23 cellular contexts compared by ENCODE assay signal in genomic region chr16:67907397-67907796, GRCh38. TPM values are rescaled to one million over a fixed set of nuclear protein-coding genes. Genes with fewer than 3 reads are reported as not detected.
A peak's percentile ranks its signal among the peaks of the same experiment; 100 is the strongest.
DNase-seq lines count a peak whose midpoint lies in the region; ATAC-seq and TF ChIP-seq lines count a peak whose summit lies in the region.
"Had no signal": no experiment of that assay in that cellular context is flagged by ENCODE, and none has a peak within 500 bp of the region (broad histone marks: within the 10 kb centered on the region; RNA-seq: fewer than 3 reads in every experiment).

No MANE protein-coding gene starts in this region.

- no peak overlapping the region for H3K4me3 Mint-ChIP-seq in activated T-cell treated with anti-CD3 and anti-CD28 coated beads, Interleukin-2, amount 50 U/mL, for 24 hours
- no peak overlapping the region for H3K4me3 Mint-ChIP-seq in activated T-cell treated with anti-CD3 and anti-CD28 coated beads, Interleukin-2, amount 50 U/mL, for 4 hours
- no peak overlapping the region for H3K4me3 Mint-ChIP-seq in endodermal cell
- no peak overlapping the region for H3K4me3 Mint-ChIP-seq in stimulated activated effector memory CD8-positive, alpha-beta T cell treated with anti-CD3 and anti-CD28 coated beads, Interleukin-12 subunit alpha, Interleukin-12 subunit beta, amount 100 ng/mL, for 72 hours
- H3K4me3 Mint-ChIP-seq: immature natural killer cell, T-cell had no signal

- H3K4me1 Mint-ChIP-seq in activated T-cell treated with anti-CD3 and anti-CD28 coated beads, Interleukin-2, amount 50 U/mL, for 24 hours (ENCODE audit: low read depth) = peaks cover 24% of the 10 kb centered on the region
- peaks cover 9% of the 10 kb centered on the region for H3K4me1 Mint-ChIP-seq in activated T-cell treated with anti-CD3 and anti-CD28 coated beads, Interleukin-2, amount 50 U/mL, for 4 hours (ENCODE audit: low read depth)
- no peaks in the 10 kb centered on the region for H3K4me1 Mint-ChIP-seq in endodermal cell
- H3K4me1 Mint-ChIP-seq in stimulated activated effector memory CD8-positive, alpha-beta T cell treated with anti-CD3 and anti-CD28 coated beads, Interleukin-12 subunit alpha, Interleukin-12 subunit beta, amount 100 ng/mL, for 72 hours = peaks cover 16% of the 10 kb centered on the region

- H4K20me1 ChIP-seq in GM23248 (ENCODE audit: insufficient read depth) = no peaks in the 10 kb centered on the region

- no peak for ATAC-seq in activated T-cell treated with anti-CD3 and anti-CD28 coated beads, Interleukin-2, amount 50 U/mL, for 4 hours
- no peak for ATAC-seq in stimulated activated effector memory CD8-positive, alpha-beta T cell treated with anti-CD3 and anti-CD28 coated beads, Interleukin-12 subunit alpha, Interleukin-12 subunit beta, amount 100 ng/mL, for 72 hours
- ATAC-seq: body of pancreas, T-cell had no signal

- in situ Hi-C loops in GM23248 (cut with MboI) = no loop called here

- peaks cover 16% of the 10 kb centered on the region for H3K36me3 ChIP-seq in WERI-Rb-1
- peaks cover 27% of the 10 kb centered on the region for H3K36me3 ChIP-seq in endodermal cell (ENCODE audit: control insufficient read depth, insufficient read depth, low read length)
- no peaks in the 10 kb centered on the region; the same call in 1 of the 2 replicates for H3K36me3 ChIP-seq in GM23248 (ENCODE audit: low read depth)
- H3K36me3 ChIP-seq: BE2C had no signal

- peaks cover 49% of the 10 kb centered on the region for H3K79me2 ChIP-seq in GM23248 (ENCODE audit: insufficient read depth)

- TF ChIP-seq CTCF in WERI-Rb-1 (IDR thresholded peaks at IDR 0.05; ENCODE audit: low read depth, low read length) = peak; percentile 43; the same call in 1 of the 2 replicates
- no peak for TF ChIP-seq CTCF in endodermal cell (conservative IDR thresholded peaks at IDR 0.05)

- no peaks in the 10 kb centered on the region for H3F3A ChIP-seq in GM23248 (ENCODE audit: insufficient read depth)

- no peaks in the 10 kb centered on the region for H3K9me3 Mint-ChIP-seq in activated T-cell treated with anti-CD3 and anti-CD28 coated beads, Interleukin-2, amount 50 U/mL, for 24 hours
- H3K9me3 Mint-ChIP-seq in activated T-cell treated with anti-CD3 and anti-CD28 coated beads, Interleukin-2, amount 50 U/mL, for 4 hours = no peaks in the 10 kb centered on the region
- H3K9me3 Mint-ChIP-seq in endodermal cell = no peaks in the 10 kb centered on the region
- H3K9me3 Mint-ChIP-seq in stimulated activated effector memory CD8-positive, alpha-beta T cell treated with anti-CD3 and anti-CD28 coated beads, Interleukin-12 subunit alpha, Interleukin-12 subunit beta, amount 100 ng/mL, for 72 hours = no peaks in the 10 kb centered on the region
- H3K9me3 Mint-ChIP-seq: immature natural killer cell, T-cell had no signal

- DNase-seq in activated T-cell treated with anti-CD3 and anti-CD28 coated beads, Interleukin-2, amount 50 U/mL, for 24 hours = no peak
- no peak for DNase-seq in activated T-cell treated with anti-CD3 and anti-CD28 coated beads, Interleukin-2, amount 50 U/mL, for 4 hours
- DNase-seq in WERI-Rb-1 (peak; percentile 82), endodermal cell (no peak), GM23248 (no peak), NCI-H510A treated with DMSO at 0.1 percent for 48 hours (lab: John Stamatoyannopoulos, UW) (no peak)
- no peak for DNase-seq in stimulated activated effector memory CD8-positive, alpha-beta T cell treated with anti-CD3 and anti-CD28 coated beads, Interleukin-12 subunit alpha, Interleukin-12 subunit beta, amount 100 ng/mL, for 72 hours (ENCODE audit: low spot score in 2 of 2)
- DNase-seq: activated CD4-positive, alpha-beta T cell treated with anti-CD3 and anti-CD28 coated beads for 1 hour; activated effector memory CD4-positive, alpha-beta T cell treated with Interleukin-2 at 50 U/mL for 16 hours; BE2C; body of pancreas; DMS153; immature natural killer cell; NCI-H1092; NCI-H1694 treated with DMSO at 0.1 percent for 48 hours; NCI-H2171; NCI-H524 treated with DMSO at 0.1 percent for 48 hours; occipital lobe; stomach; T-cell; thyroid gland had no signal

- H3K36me3 Mint-ChIP-seq in activated T-cell treated with anti-CD3 and anti-CD28 coated beads, Interleukin-2, amount 50 U/mL, for 24 hours (ENCODE audit: low read depth) = peaks cover 37% of the 10 kb centered on the region
- peaks cover 14% of the 10 kb centered on the region for H3K36me3 Mint-ChIP-seq in activated T-cell treated with anti-CD3 and anti-CD28 coated beads, Interleukin-2, amount 50 U/mL, for 4 hours (ENCODE audit: insufficient read depth)
- H3K36me3 Mint-ChIP-seq in endodermal cell (ENCODE audit: low read depth) = peaks cover 34% of the 10 kb centered on the region
- peaks cover 21% of the 10 kb centered on the region for H3K36me3 Mint-ChIP-seq in stimulated activated effector memory CD8-positive, alpha-beta T cell treated with anti-CD3 and anti-CD28 coated beads, Interleukin-12 subunit alpha, Interleukin-12 subunit beta, amount 100 ng/mL, for 72 hours

- 93 to 95% methylated on average over 4 to 5 of the region's 6 CpGs for WGBS in endodermal cell (ENCODE audit: insufficient coverage in 1 of 2, insufficient read length in 1 of 2), 2 experiments
- 82 to 84% methylated on average over 6 of the region's 6 CpGs for WGBS in GM23248 (ENCODE audit: low coverage in 1 of 2, low lambda C conversion rate in 2 of 2, missing lambda C conversion rate in 2 of 2), 2 experiments

- H3K9me3 ChIP-seq in WERI-Rb-1 (ENCODE audit: severe bottlenecking) (no peaks in the 10 kb centered on the region), endodermal cell (ENCODE audit: control insufficient read depth, low read length) (no peaks in the 10 kb centered on the region), GM23248 (ENCODE audit: low read depth) (no peaks in the 10 kb centered on the region)
- H3K9me3 ChIP-seq: BE2C, body of pancreas, SJSA1, stomach, thyroid gland had no signal

- H3K27me3 ChIP-seq in WERI-Rb-1 (ENCODE audit: insufficient read depth, low read depth, severe bottlenecking) (no peaks in the 10 kb centered on the region), endodermal cell (ENCODE audit: control insufficient read depth, insufficient read depth, low read length, poor library complexity, severe bottlenecking) (no peaks in the 10 kb centered on the region), GM23248 (replicated peaks; ENCODE audit: insufficient read depth) (no peaks in the 10 kb centered on the region)
- H3K27me3 ChIP-seq: BE2C, body of pancreas, SJSA1, stomach, thyroid gland had no signal

- H2AFZ ChIP-seq in GM23248 = no peak overlapping the region

- H3K27ac Mint-ChIP-seq in activated T-cell treated with anti-CD3 and anti-CD28 coated beads, Interleukin-2, amount 50 U/mL, for 24 hours = peak overlapping the region; percentile 16
- peak overlapping the region; percentile 26 for H3K27ac Mint-ChIP-seq in endodermal cell
- peak overlapping the region; percentile 73 for H3K27ac Mint-ChIP-seq in stimulated activated effector memory CD8-positive, alpha-beta T cell treated with anti-CD3 and anti-CD28 coated beads, Interleukin-12 subunit alpha, Interleukin-12 subunit beta, amount 100 ng/mL, for 72 hours
- H3K27ac Mint-ChIP-seq: immature natural killer cell, T-cell had no signal

- H3K4me1 ChIP-seq in endodermal cell (ENCODE audit: control insufficient read depth, insufficient read depth, low read length) (no peaks in the 10 kb centered on the region), GM23248 (ENCODE audit: insufficient read depth) (no peaks in the 10 kb centered on the region)
- H3K4me1 ChIP-seq: BE2C, body of pancreas, thyroid gland had no signal

- no peak overlapping the region for H3K4me3 ChIP-seq in WERI-Rb-1 (ENCODE audit: low read depth, low read length)
- no peak overlapping the region for H3K4me3 ChIP-seq in endodermal cell (ENCODE audit: low read length)
- no peak overlapping the region for H3K4me3 ChIP-seq in GM23248
- H3K4me3 ChIP-seq: body of pancreas, SJSA1, stomach, thyroid gland had no signal

- H3K27ac ChIP-seq in WERI-Rb-1 (no peak overlapping the region), endodermal cell (ENCODE audit: low read depth, low read length) (no peak overlapping the region), GM23248 (no peak overlapping the region)
- H3K27ac ChIP-seq: body of pancreas, SJSA1, stomach, thyroid gland had no signal

- H3K9me2 ChIP-seq in GM23248 (ENCODE audit: insufficient read depth) = no peaks in the 10 kb centered on the region

- no peaks in the 10 kb centered on the region for H3K27me3 Mint-ChIP-seq in activated T-cell treated with anti-CD3 and anti-CD28 coated beads, Interleukin-2, amount 50 U/mL, for 24 hours
- H3K27me3 Mint-ChIP-seq in activated T-cell treated with anti-CD3 and anti-CD28 coated beads, Interleukin-2, amount 50 U/mL, for 4 hours (ENCODE audit: low read depth) = no peaks in the 10 kb centered on the region
- H3K27me3 Mint-ChIP-seq in endodermal cell (ENCODE audit: insufficient read depth) = no peaks in the 10 kb centered on the region
- H3K27me3 Mint-ChIP-seq: T-cell had no signal

- no peak overlapping the region for H3K4me2 ChIP-seq in GM23248 (ENCODE audit: unreplicated experiment)

- H3K9ac ChIP-seq in endodermal cell (ENCODE audit: extremely low read depth, low read length, poor library complexity, severe bottlenecking) (no peak overlapping the region), GM23248 (no peak overlapping the region)

RNA-seq across cellular contexts. Expression of gene PSKH1, which starts 14.3 kb away (rescaled TPM):
- 10 to 100 TPM; 10.4 to 14.6 (median 10.9) TPM for total RNA-seq in activated T-cell treated with anti-CD3 and anti-CD28 coated beads, Interleukin-2, amount 50 U/mL, for 4 hours
- 10 to 100 TPM; 32.1 to 37.4 TPM for total RNA-seq in endodermal cell
- 31.9 TPM for polyA plus RNA-seq in endodermal cell (2013, experiment 1 of 2)
- polyA plus RNA-seq in endodermal cell (2013, experiment 2 of 2) = 25.4 TPM
- total RNA-seq in GM23248 (2014; rRNA removed; shearing (Covaris generic)) = 8.1 and 11.5 TPM in 2 replicates
- 22.7 and 23.6 TPM in 2 replicates for polyA plus RNA-seq in GM23248 (2016; fragmentation: Nextera tagmentation; extraction: Ambion mirVana)

RNA-seq across cellular contexts. Expression of gene NRN1L, which starts 22.7 kb away (rescaled TPM):
- total RNA-seq in activated T-cell treated with anti-CD3 and anti-CD28 coated beads, Interleukin-2, amount 50 U/mL, for 4 hours = not detected
- total RNA-seq in endodermal cell = 1 to 10 TPM; 7.0 to 7.3 TPM
- 1.2 TPM for polyA plus RNA-seq in endodermal cell (2013, experiment 1 of 2)
- polyA plus RNA-seq in endodermal cell (2013, experiment 2 of 2) = 0.79 TPM
- total RNA-seq in GM23248 (2014; rRNA removed; shearing (Covaris generic)) = not detected in 2 replicates
- polyA plus RNA-seq in GM23248 (2016; fragmentation: Nextera tagmentation; extraction: Ambion mirVana) = not detected in 2 replicates
- total RNA-seq: body of pancreas, H4, occipital lobe, SJSA1, stomach had no signal

RNA-seq across cellular contexts. Expression of gene CTRL, which starts 24.3 kb away (rescaled TPM):
- 10 to 100 TPM in 1 of 3 donors, 1 to 10 TPM in 2; 7.8 to 10.4 (median 8.8) TPM for total RNA-seq in activated T-cell treated with anti-CD3 and anti-CD28 coated beads, Interleukin-2, amount 50 U/mL, for 4 hours
- total RNA-seq in endodermal cell = 1 to 10 TPM in 1 of 2 donors, under 1 TPM in 1; 0.66 to 2.3 TPM
- 1.6 TPM for polyA plus RNA-seq in endodermal cell (2013, experiment 1 of 2)
- 1.1 TPM for polyA plus RNA-seq in endodermal cell (2013, experiment 2 of 2)
- 0.76 TPM in 1 of 2 replicates, not detected in the other for total RNA-seq in GM23248 (2014; rRNA removed; shearing (Covaris generic))
- 3.8 and 7.4 TPM in 2 replicates for polyA plus RNA-seq in GM23248 (2016; fragmentation: Nextera tagmentation; extraction: Ambion mirVana)

RNA-seq across cellular contexts. Expression of gene PSMB10, which starts 29.3 kb away (rescaled TPM):
- total RNA-seq in activated T-cell treated with anti-CD3 and anti-CD28 coated beads, Interleukin-2, amount 50 U/mL, for 4 hours = 100 to 1,000 TPM; 223 to 262 (median 249) TPM
- 10 to 100 TPM; 15.5 to 16.5 TPM for total RNA-seq in endodermal cell
- polyA plus RNA-seq in endodermal cell (2013, experiment 1 of 2) = 15.1 TPM
- 16.7 TPM for polyA plus RNA-seq in endodermal cell (2013, experiment 2 of 2)
- 18.9 and 24.8 TPM in 2 replicates for total RNA-seq in GM23248 (2014; rRNA removed; shearing (Covaris generic))
- polyA plus RNA-seq in GM23248 (2016; fragmentation: Nextera tagmentation; extraction: Ambion mirVana) = 49.8 and 55.1 TPM in 2 replicates

RNA-seq across cellular contexts. Expression of gene EDC4, which starts 34.5 kb away (rescaled TPM):
- 100 to 1,000 TPM; 114 to 124 (median 120) TPM for total RNA-seq in activated T-cell treated with anti-CD3 and anti-CD28 coated beads, Interleukin-2, amount 50 U/mL, for 4 hours
- total RNA-seq in endodermal cell = 10 to 100 TPM; 69.2 to 74.3 TPM
- polyA plus RNA-seq in endodermal cell (2013, experiment 1 of 2) = 74.2 TPM
- polyA plus RNA-seq in endodermal cell (2013, experiment 2 of 2) = 64.8 TPM
- 37.7 and 48.5 TPM in 2 replicates for total RNA-seq in GM23248 (2014; rRNA removed; shearing (Covaris generic))
- 39.9 and 41.3 TPM in 2 replicates for polyA plus RNA-seq in GM23248 (2016; fragmentation: Nextera tagmentation; extraction: Ambion mirVana)

Comparison
In these comparisons a context has a peak if more than half of its experiments do, and no peak if none do; other contexts are left out.
1. H3K27ac Mint-ChIP-seq: peak in every context shown above with its lines; median percentile 73 in stimulated activated effector memory CD8-positive, alpha-beta T cell treated with anti-CD3 and anti-CD28 coated beads, Interleukin-12 subunit alpha, Interleukin-12 subunit beta, amount 100 ng/mL, for 72 hours; 26 in endodermal cell; 16 in activated T-cell treated with anti-CD3 and anti-CD28 coated beads, Interleukin-2, amount 50 U/mL, for 24 hours.